Comparison of ENCODE assay signal across 14 cellular contexts in the genomic region with DNA sequence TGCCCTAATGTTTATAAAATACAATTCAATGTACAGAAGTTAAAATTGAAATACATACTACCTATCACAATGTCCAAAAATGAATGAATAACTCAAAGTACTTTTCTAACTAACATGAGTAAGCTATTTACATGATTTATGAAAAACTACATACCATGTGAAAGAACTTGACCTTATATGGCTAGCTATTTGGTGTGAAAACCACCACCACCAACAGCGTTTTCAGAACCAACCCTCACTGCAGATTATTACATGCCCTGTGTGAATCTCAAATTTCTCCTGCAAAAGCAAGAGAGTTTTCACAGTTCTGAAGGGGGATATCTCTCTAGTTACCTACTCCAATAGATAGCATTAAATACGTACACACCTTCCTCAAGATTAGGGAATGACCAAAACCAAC.
"Had no signal": no experiment of that assay in that cellular context is flagged by ENCODE, and none has a peak within 500 bp of the region (broad histone marks: within the 10 kb centered on the region; RNA-seq: fewer than 3 reads in every experiment).

No MANE protein-coding gene starts in this region.

- H3K4me3 ChIP-seq: lung, right atrium auricular region had no signal

- DNase-seq: erythroblast; foreskin melanocyte; head of caudate nucleus; hippocampal formation; left colon; mesendoderm; naive B cell; nephron progenitor cell; small intestine; stimulated activated CD4-positive, alpha-beta T cell treated with anti-CD3 and anti-CD28 coated beads, Interleukin-12 subunit alpha, Interleukin-12 subunit beta, amount 100 ng/mL, for 4 hours; stimulated activated naive CD4-positive, alpha-beta T cell treated with Interleukin-2 at 50 U/mL for 16 hours; trophoblast cell had no signal

- H3K27ac ChIP-seq: right atrium auricular region had no signal

- H3K27me3 ChIP-seq: right atrium auricular region had no signal

- H3K36me3 ChIP-seq: right atrium auricular region had no signal

- ATAC-seq: left colon had no signal
